Comparison of ENCODE assay signal across 1 cellular context in genomic region chr16:15401972-15402371, GRCh38.
TF ChIP-seq lines count a peak whose summit lies in the region.

No MANE protein-coding gene starts in this region.

TF ChIP-seq in H1, 55 proteins besides CTCF, POLR2A, EP300 and RAD21:
- TF ChIP-seq SAP30 (IDR thresholded peaks at IDR 0.05; ENCODE audit: insufficient read depth, insufficient replicate concordance, low read length) (no peak), ATF3 (IDR thresholded peaks at IDR 0.05; ENCODE audit: insufficient read depth, low read depth, low read length) (no peak), EZH2 (IDR thresholded peaks at IDR 0.05; ENCODE audit: low read depth, low read length, severe bottlenecking) (no peak), RXRA (IDR thresholded peaks at IDR 0.05; ENCODE audit: insufficient read depth, low read depth, low read length) (no peak), HDAC6 (IDR thresholded peaks at IDR 0.05; ENCODE audit: low read depth, low read length) (no peak), RNF2 (IDR thresholded peaks at IDR 0.05; ENCODE audit: borderline replicate concordance, low read depth, low read length, missing control alignments, poor library complexity, severe bottlenecking) (no peak), CTBP2 (IDR thresholded peaks at IDR 0.05; ENCODE audit: borderline replicate concordance, insufficient read depth, insufficient read length, low read length) (no peak)
